ENCODE assay signal across 12 cellular contexts in genomic region chr15:99168601-99169580, GRCh38.
DNase-seq lines count a peak whose midpoint lies in the region; ATAC-seq and TF ChIP-seq lines count a peak whose summit lies in the region.
"Had no signal": no experiment of that assay in that cellular context is flagged by ENCODE, and none has a peak within 500 bp of the region (broad histone marks: within the 10 kb centered on the region; RNA-seq: fewer than 3 reads in every experiment).

No MANE protein-coding gene starts in this region.

- no peak overlapping the region for H2AFZ ChIP-seq in mammary epithelial cell (ENCODE audit: low read depth, low read length)
- no peak overlapping the region for H2AFZ ChIP-seq in neural progenitor cell (replicated peaks)

- TF ChIP-seq POLR2A in breast epithelium (IDR thresholded peaks at IDR 0.05), result no peak
- TF ChIP-seq POLR2A in uterus (IDR thresholded peaks at IDR 0.05), result no peak

- H3K9me3 Mint-ChIP-seq in neural progenitor cell, result no peaks in the 10 kb centered on the region
- H3K9me3 Mint-ChIP-seq: activated T-cell treated with anti-CD3 and anti-CD28 coated beads, Interleukin-2, amount 50 U/mL, for 4 hours had no signal

- peak overlapping the region; percentile 96 to 98 for H3K27ac ChIP-seq in breast epithelium
- no peak overlapping the region for H3K27ac ChIP-seq in mammary epithelial cell (ENCODE audit: insufficient read depth, low read depth, low read length)
- peak overlapping the region; percentile 76 for H3K27ac ChIP-seq in cingulate gyrus (ENCODE audit: low read depth, low read length)
- no peak overlapping the region for H3K27ac ChIP-seq in neural progenitor cell
- H3K27ac ChIP-seq in uterus, result peak overlapping the region; percentile 72 to 90

- DNase-seq in breast epithelium (ENCODE audit: low spot score in 2 of 2) (peak in 1 of 2 donors; percentile 18), mammary epithelial cell (no peak), neural progenitor cell (ENCODE audit: low spot score) (no peak), uterus (no peak), GM19238 (ENCODE audit: insufficient read length, low spot score) (no peak)
- no peak for DNase-seq in activated CD8-positive, alpha-beta memory T cell treated with anti-CD3 and anti-CD28 coated beads, Interleukin-2, amount 50 U/mL, for 48 hours
- DNase-seq: ACHN; activated T-cell treated with anti-CD3 and anti-CD28 coated beads, Interleukin-2, amount 50 U/mL, for 4 hours; NCI-H2029 treated with DMSO at 0.1 percent for 48 hours had no signal

- no peaks in the 10 kb centered on the region for H3K27me3 ChIP-seq in breast epithelium
- H3K27me3 ChIP-seq in mammary epithelial cell (ENCODE audit: insufficient read depth, low read length), result no peaks in the 10 kb centered on the region
- H3K27me3 ChIP-seq in neural progenitor cell, result no peaks in the 10 kb centered on the region
- no peaks in the 10 kb centered on the region for H3K27me3 ChIP-seq in uterus

- H3K9ac ChIP-seq in mammary epithelial cell (ENCODE audit: insufficient read depth, low read length) (no peak overlapping the region), neural progenitor cell (no peak overlapping the region)

- peaks cover 0 to 17% of the 10 kb centered on the region in 2 donors for H3K4me1 ChIP-seq in breast epithelium
- no peaks in the 10 kb centered on the region for H3K4me1 ChIP-seq in mammary epithelial cell (ENCODE audit: insufficient read depth, low read length)
- no peaks in the 10 kb centered on the region for H3K4me1 ChIP-seq in neural progenitor cell
- H3K4me1 ChIP-seq in uterus, result peaks cover 0 to 6% of the 10 kb centered on the region in 2 donors

- intact Hi-C loops in breast epithelium (cut with DNase I; ENCODE audit: low total_unique reads), result no loop called here
- intact Hi-C loops in mammary epithelial cell (cut with micrococcal nuclease), result no loop called here
- intact Hi-C loops in uterus (cut with DNase I; ENCODE audit: low total_unique reads), result no loop called here

- in situ Hi-C loops in mammary epithelial cell (cut with MboI; ENCODE audit: low sequenced_read_pairs in 2 of 2), result no loop called here

- BruUV-seq in mammary epithelial cell (replicated peaks; lab: Mats Ljungman, UMichigan), result no TSS peak

- H3K4me3 Mint-ChIP-seq in neural progenitor cell, result no peak overlapping the region
- H3K4me3 Mint-ChIP-seq: activated T-cell treated with anti-CD3 and anti-CD28 coated beads, Interleukin-2, amount 50 U/mL, for 4 hours had no signal

- TF ChIP-seq CTCF in breast epithelium (IDR thresholded peaks at IDR 0.05) (no peak), mammary epithelial cell (conservative IDR thresholded peaks at IDR 0.05 in 1 of 2, IDR thresholded peaks at IDR 0.05 in 1 of 2; ENCODE audit: extremely low read depth in 1 of 2, insufficient read depth in 1 of 2, low read depth in 1 of 2, low read length in 2 of 2) (no peak), neural progenitor cell (IDR thresholded peaks at IDR 0.05) (no peak), uterus (IDR thresholded peaks at IDR 0.05) (no peak)

- peaks cover 3% of the 10 kb centered on the region for H3K27me3 Mint-ChIP-seq in neural progenitor cell (ENCODE audit: insufficient read depth, low read depth)
- H3K27me3 Mint-ChIP-seq: progenitor cell of endocrine pancreas had no signal

- H3K36me3 ChIP-seq in breast epithelium, result no peaks in the 10 kb centered on the region
- H3K36me3 ChIP-seq in mammary epithelial cell (ENCODE audit: insufficient read depth, low read length), result peaks cover 3% of the 10 kb centered on the region
- no peaks in the 10 kb centered on the region for H3K36me3 ChIP-seq in neural progenitor cell
- no peaks in the 10 kb centered on the region for H3K36me3 ChIP-seq in uterus

- CTCF ChIA-PET in mammary epithelial cell (lab: Charles Lee; ENCODE audit: low non-redundant PET), result no interaction called here

- H3K9me3 ChIP-seq in breast epithelium (no peaks in the 10 kb centered on the region), mammary epithelial cell (replicated peaks; ENCODE audit: insufficient read depth, low read length) (no peaks in the 10 kb centered on the region), neural progenitor cell (ENCODE audit: low read depth) (no peaks in the 10 kb centered on the region), uterus (no peaks in the 10 kb centered on the region)

- 94% methylated on average over 4 of the region's 5 CpGs for WGBS in mammary epithelial cell (ENCODE audit: low coverage, missing lambda C conversion rate)

- H4K20me1 ChIP-seq in mammary epithelial cell (ENCODE audit: insufficient read depth, low read length), result no peaks in the 10 kb centered on the region
- no peaks in the 10 kb centered on the region for H4K20me1 ChIP-seq in neural progenitor cell (ENCODE audit: low read depth)

- ATAC-seq in HG02588 (IDR thresholded peaks at IDR 0.05; ENCODE audit: unreplicated experiment), result no peak

- no peaks in the 10 kb centered on the region for H3K4me1 Mint-ChIP-seq in neural progenitor cell

- H3K27ac Mint-ChIP-seq in neural progenitor cell, result peak overlapping the region; percentile 17
- H3K27ac Mint-ChIP-seq: progenitor cell of endocrine pancreas had no signal

- dilution Hi-C loops in mammary epithelial cell (cut with HindIII; ENCODE audit: low sequenced_read_pairs), result loop anchor here (5.0 kb wide), 1 partner anchor 33 kb away; no protein-coding TSS in a partner anchor

- H3K4me3 ChIP-seq in breast epithelium (no peak overlapping the region), mammary epithelial cell (replicated peaks in 1 of 3; ENCODE audit: insufficient read depth in 1 of 3, low read depth in 2 of 3, low read length in 3 of 3) (no peak overlapping the region), neural progenitor cell (no peak overlapping the region), uterus (no peak overlapping the region)

- no peaks in the 10 kb centered on the region for H3F3A ChIP-seq in neural progenitor cell (ENCODE audit: low read depth)

- H3K79me2 ChIP-seq in mammary epithelial cell (ENCODE audit: insufficient read depth, low read length) (no peaks in the 10 kb centered on the region), neural progenitor cell (ENCODE audit: low read depth) (no peaks in the 10 kb centered on the region)

- no peak overlapping the region for H3K4me2 ChIP-seq in mammary epithelial cell (ENCODE audit: insufficient read depth, low read depth, low read length)
- H3K4me2 ChIP-seq in neural progenitor cell, result no peak overlapping the region

- H3K36me3 Mint-ChIP-seq in neural progenitor cell, result peaks cover 15% of the 10 kb centered on the region

Comparison
In these comparisons a context has a peak if more than half of its experiments do, and no peak if none do; other contexts are left out.
1. H3K27ac ChIP-seq: peak in breast epithelium (2 of 2), cingulate gyrus (single experiment) and uterus (2 of 2); none in mammary epithelial cell (single experiment) and neural progenitor cell (single experiment).